In the genomic region with DNA sequence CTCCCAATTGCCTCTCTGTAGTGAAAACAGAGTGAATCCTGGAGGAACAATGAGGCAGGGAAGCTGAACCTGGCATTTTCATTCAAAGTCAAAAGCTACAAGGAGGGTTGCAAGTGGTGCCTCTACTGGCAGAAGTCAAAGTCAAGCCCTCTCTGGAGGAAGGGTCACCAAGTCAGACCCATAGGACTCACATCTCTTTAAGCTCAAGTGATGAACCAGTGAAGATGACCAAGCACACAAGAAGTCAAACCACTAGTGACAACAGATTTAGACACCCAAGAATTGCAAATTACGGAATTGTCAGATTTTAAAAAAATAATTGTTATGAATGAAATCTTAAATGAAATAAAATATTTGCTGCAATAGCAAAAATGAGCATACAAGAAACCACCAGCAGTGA, we compare ENCODE assay signal across 20 cellular contexts.
DNase-seq lines count a peak whose midpoint lies in the region; ATAC-seq and TF ChIP-seq lines count a peak whose summit lies in the region.
"Had no signal": no experiment of that assay in that cellular context is flagged by ENCODE, and none has a peak within 500 bp of the region (broad histone marks: within the 10 kb centered on the region; RNA-seq: fewer than 3 reads in every experiment).

No MANE protein-coding gene starts in this region.

- no peak overlapping the region for H3K4me3 ChIP-seq in Peyer's patch
- H3K4me3 ChIP-seq: ascending aorta, left lung, spleen, suprapubic skin had no signal

- no peaks in the 10 kb centered on the region for H3K9me3 ChIP-seq in Peyer's patch
- H3K9me3 ChIP-seq: ascending aorta, left lung, neutrophil, spleen, suprapubic skin had no signal

- H3K27me3 ChIP-seq in Peyer's patch, result no peaks in the 10 kb centered on the region
- H3K27me3 ChIP-seq: ascending aorta, left lung, neutrophil, suprapubic skin had no signal

- H3K36me3 ChIP-seq in Peyer's patch, result no peaks in the 10 kb centered on the region
- H3K36me3 ChIP-seq: ascending aorta, left lung, neutrophil, spleen, suprapubic skin had no signal

- DNase-seq in NCI-H1092 treated with DMSO at 0.1 percent for 48 hours (lab: John Stamatoyannopoulos, UW), result no peak
- DNase-seq in activated T-cell treated with anti-CD3 and anti-CD28 coated beads for 4 hours, result no peak
- DNase-seq in Peyer's patch, result no peak
- no peak for DNase-seq in medulla oblongata (ENCODE audit: extremely low spot score)
- DNase-seq: activated CD4-positive, alpha-beta T cell treated with anti-CD3 and anti-CD28 coated beads, Interleukin-2, amount 50 U/mL, for 48 hours; activated naive CD4-positive, alpha-beta T cell treated with anti-CD3 and anti-CD28 coated beads for 36 hours; cerebellar nuclear complex; effector memory CD4-positive, alpha-beta T cell; left lung; NCI-H187; NCI-H226; spleen; T-cell had no signal

- ATAC-seq in GM18861 (IDR thresholded peaks at IDR 0.05; ENCODE audit: unreplicated experiment), result peak; percentile 12
- peak; percentile 9 for ATAC-seq in GM21786 (IDR thresholded peaks at IDR 0.05; ENCODE audit: unreplicated experiment)
- ATAC-seq in HG03432 (IDR thresholded peaks at IDR 0.05; ENCODE audit: unreplicated experiment), result peak; percentile 15
- ATAC-seq: left lung, Right ventricle myocardium inferior, T-cell had no signal

- TF ChIP-seq CTCF in Peyer's patch (IDR thresholded peaks at IDR 0.05), result no peak

- H3K4me1 ChIP-seq in Peyer's patch, result no peaks in the 10 kb centered on the region
- H3K4me1 ChIP-seq: ascending aorta, left lung, spleen, suprapubic skin had no signal

- no peak for TF ChIP-seq POLR2A in Peyer's patch (IDR thresholded peaks at IDR 0.05)

- no peak overlapping the region for H3K27ac ChIP-seq in Peyer's patch
- H3K27ac ChIP-seq: ascending aorta, left lung, neutrophil, spleen, suprapubic skin had no signal
